In genomic region chr6:12138377-12138776, GRCh38 we compare ENCODE assay signal across 15 cellular contexts.
DNase-seq lines count a peak whose midpoint lies in the region; ATAC-seq lines count a peak whose summit lies in the region.
"Had no signal": no experiment of that assay in that cellular context is flagged by ENCODE, and none has a peak within 500 bp of the region (broad histone marks: within the 10 kb centered on the region; RNA-seq: fewer than 3 reads in every experiment).

No MANE protein-coding gene starts in this region.

- peak; percentile 61 for DNase-seq in activated CD4-positive, alpha-beta T cell treated with anti-CD3 and anti-CD28 coated beads for 36 hours
- DNase-seq in activated CD4-positive, alpha-beta T cell treated with anti-CD3 and anti-CD28 coated beads for 4 hours = no peak
- DNase-seq in activated CD4-positive, alpha-beta memory T cell treated with anti-CD3 and anti-CD28 coated beads, Interleukin-2, amount 10 ng/mL, durations not matched to agents 7 days and 5 days = peak; percentile 48
- DNase-seq in central memory CD4-positive, alpha-beta T cell = peak; percentile 65
- peak; percentile 25 for DNase-seq in stimulated activated CD4-positive, alpha-beta T cell treated with anti-CD3 and anti-CD28 coated beads, Interleukin-4, amount 100 ng/mL, for 24 hours
- DNase-seq in SIG-M5 (lab: John Stamatoyannopoulos, UW) = no peak
- DNase-seq: head of caudate nucleus, kidney glomerular epithelial cell, natural killer cell, NCI-H146, NCI-H524, right lobe of liver, thyroid gland had no signal

- H3K4me3 Mint-ChIP-seq in activated CD4-positive, alpha-beta T cell treated with anti-CD3 and anti-CD28 coated beads for 36 hours = no peak overlapping the region
- no peak overlapping the region for H3K4me3 Mint-ChIP-seq in activated CD4-positive, alpha-beta memory T cell treated with anti-CD3 and anti-CD28 coated beads, Interleukin-2, amount 10 ng/mL, durations not matched to agents 7 days and 5 days
- H3K4me3 Mint-ChIP-seq: natural killer cell had no signal

- H3K36me3 Mint-ChIP-seq in activated CD4-positive, alpha-beta T cell treated with anti-CD3 and anti-CD28 coated beads for 36 hours (ENCODE audit: low read depth) = peaks cover 64% of the 10 kb centered on the region
- peaks cover 44% of the 10 kb centered on the region for H3K36me3 Mint-ChIP-seq in activated CD4-positive, alpha-beta memory T cell treated with anti-CD3 and anti-CD28 coated beads, Interleukin-2, amount 10 ng/mL, durations not matched to agents 7 days and 5 days (ENCODE audit: low read depth)
- H3K36me3 Mint-ChIP-seq: natural killer cell had no signal

- CTCF ChIA-PET in activated CD4-positive, alpha-beta T cell treated with anti-CD3 and anti-CD28 coated beads for 36 hours (lab: Charles Lee) = interaction anchor here (0.6 to 0.9 kb wide), 2 partner anchors 12 to 1338 kb away, joined by 3 read pairs; no protein-coding TSS in a partner anchor
- CTCF ChIA-PET in activated CD4-positive, alpha-beta memory T cell treated with anti-CD3 and anti-CD28 coated beads, Interleukin-2, amount 10 ng/mL, durations not matched to agents 7 days and 5 days (lab: Charles Lee) = no interaction called here

- intact Hi-C loops in activated CD4-positive, alpha-beta T cell treated with anti-CD3 and anti-CD28 coated beads for 36 hours (cut with DNase I, micrococcal nuclease) = no loop called here

- H3K4me1 Mint-ChIP-seq in activated CD4-positive, alpha-beta T cell treated with anti-CD3 and anti-CD28 coated beads for 36 hours = peaks cover 30% of the 10 kb centered on the region
- H3K4me1 Mint-ChIP-seq in activated CD4-positive, alpha-beta memory T cell treated with anti-CD3 and anti-CD28 coated beads, Interleukin-2, amount 10 ng/mL, durations not matched to agents 7 days and 5 days = peaks cover 18% of the 10 kb centered on the region

- peaks cover 14% of the 10 kb centered on the region for H3K9me3 Mint-ChIP-seq in activated CD4-positive, alpha-beta T cell treated with anti-CD3 and anti-CD28 coated beads for 36 hours (ENCODE audit: low read depth)
- peaks cover 4% of the 10 kb centered on the region for H3K9me3 Mint-ChIP-seq in activated CD4-positive, alpha-beta memory T cell treated with anti-CD3 and anti-CD28 coated beads, Interleukin-2, amount 10 ng/mL, durations not matched to agents 7 days and 5 days
- H3K9me3 Mint-ChIP-seq: natural killer cell had no signal

- POLR2A ChIA-PET in activated CD4-positive, alpha-beta T cell treated with anti-CD3 and anti-CD28 coated beads for 36 hours (lab: Charles Lee) = no interaction called here
- POLR2A ChIA-PET in activated CD4-positive, alpha-beta memory T cell treated with anti-CD3 and anti-CD28 coated beads, Interleukin-2, amount 10 ng/mL, durations not matched to agents 7 days and 5 days (lab: Charles Lee) = interaction anchor here (1.0 to 1.5 kb wide), 2 partner anchors 12 to 73 kb away, joined by 3 to 4 read pairs; no protein-coding TSS in a partner anchor

- H3K27me3 Mint-ChIP-seq in activated CD4-positive, alpha-beta T cell treated with anti-CD3 and anti-CD28 coated beads for 36 hours = no peaks in the 10 kb centered on the region
- no peaks in the 10 kb centered on the region for H3K27me3 Mint-ChIP-seq in activated CD4-positive, alpha-beta memory T cell treated with anti-CD3 and anti-CD28 coated beads, Interleukin-2, amount 10 ng/mL, durations not matched to agents 7 days and 5 days

- H3K27ac Mint-ChIP-seq in activated CD4-positive, alpha-beta T cell treated with anti-CD3 and anti-CD28 coated beads for 36 hours = peak overlapping the region; percentile 26
- H3K27ac Mint-ChIP-seq in activated CD4-positive, alpha-beta memory T cell treated with anti-CD3 and anti-CD28 coated beads, Interleukin-2, amount 10 ng/mL, durations not matched to agents 7 days and 5 days = peak overlapping the region; percentile 21

- ATAC-seq in activated CD4-positive, alpha-beta T cell treated with anti-CD3 and anti-CD28 coated beads for 36 hours = peak; percentile 97
- ATAC-seq in GM21576 (IDR thresholded peaks at IDR 0.05; ENCODE audit: unreplicated experiment) (no peak), HG02840 (IDR thresholded peaks at IDR 0.05; ENCODE audit: low FRiP score, unreplicated experiment) (no peak)

Comparison
In these comparisons a context has a peak if more than half of its experiments do, and no peak if none do; other contexts are left out.
1. DNase-seq: peak in activated CD4-positive, alpha-beta T cell treated with anti-CD3 and anti-CD28 coated beads for 36 hours (single experiment), activated CD4-positive, alpha-beta memory T cell treated with anti-CD3 and anti-CD28 coated beads, Interleukin-2, amount 10 ng/mL, durations not matched to agents 7 days and 5 days (single experiment), central memory CD4-positive, alpha-beta T cell (single experiment) and stimulated activated CD4-positive, alpha-beta T cell treated with anti-CD3 and anti-CD28 coated beads, Interleukin-4, amount 100 ng/mL, for 24 hours (single experiment); none in activated CD4-positive, alpha-beta T cell treated with anti-CD3 and anti-CD28 coated beads for 4 hours (0 of 2) and SIG-M5 (single experiment).